In the genomic region with DNA sequence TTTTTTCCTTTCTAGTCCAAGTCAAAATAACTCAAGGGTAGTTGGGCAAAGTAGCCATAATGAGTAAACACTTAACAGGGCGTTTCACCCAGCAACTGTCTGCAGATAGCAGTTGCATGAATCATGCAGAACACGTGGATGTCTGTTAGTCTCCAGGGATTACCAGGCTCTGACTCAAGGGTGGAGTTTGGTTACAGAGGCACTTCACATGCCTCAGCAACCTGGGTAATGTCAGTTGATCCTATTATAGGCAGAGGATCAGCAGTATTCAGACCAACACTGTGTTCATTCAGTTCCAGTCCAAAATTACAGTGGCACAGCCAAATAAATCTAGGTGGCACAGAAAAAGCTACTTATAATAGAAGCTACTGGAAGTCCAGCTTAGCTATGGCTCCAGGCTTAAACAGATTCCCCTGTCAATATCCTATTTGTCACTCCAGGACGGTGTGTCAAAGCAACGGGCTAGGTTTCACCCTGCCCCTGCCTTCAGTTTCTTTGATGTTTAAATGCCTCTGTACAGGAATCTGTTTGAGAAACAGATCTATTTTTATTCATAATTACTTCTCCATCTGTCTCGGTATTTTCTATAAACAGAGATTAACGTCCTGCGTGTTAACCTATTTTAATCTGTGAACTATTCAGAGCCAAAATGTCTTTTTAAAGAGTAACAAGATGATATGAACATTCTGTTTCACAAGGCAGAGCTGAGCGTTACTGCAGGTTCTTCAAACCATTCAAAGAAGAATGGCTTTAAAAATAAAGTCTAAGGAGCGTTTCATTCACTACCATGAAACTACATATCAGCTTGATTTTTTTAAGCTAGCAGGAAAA, we compare ENCODE assay signal across 8 cellular contexts.
A peak's percentile ranks its signal among the peaks of the same experiment; 100 is the strongest.
DNase-seq lines count a peak whose midpoint lies in the region; ATAC-seq, FAIRE-seq and TF ChIP-seq lines count a peak whose summit lies in the region.

No MANE protein-coding gene starts in this region.

- TF ChIP-seq CTCF in AG04449 (IDR thresholded peaks at IDR 0.05; ENCODE audit: insufficient read depth, low read length, missing control alignments) = no peak
- no peak for TF ChIP-seq CTCF in astrocyte (IDR thresholded peaks at IDR 0.05; ENCODE audit: insufficient read depth, low read depth, low read length)
- TF ChIP-seq CTCF in natural killer cell (IDR thresholded peaks at IDR 0.05) = no peak

- no peaks in the 10 kb centered on the region for H3K27me3 ChIP-seq in astrocyte (ENCODE audit: insufficient read depth, low read length)

- H3K4me3 Mint-ChIP-seq in astrocyte (ENCODE audit: unreplicated experiment) = peak overlapping the region; percentile 41
- peak overlapping the region in 1 of 2 donors; percentile 41 for H3K4me3 Mint-ChIP-seq in stimulated activated naive B cell treated with anti-CD40 and anti-IgM and Interleukin-4, amounts not matched to agents 10 μg/mL and 1 μg/mL and 100 μg/mL, for 72 hours
- no peak overlapping the region for H3K4me3 Mint-ChIP-seq in natural killer cell

- POLR2A ChIA-PET in AG04449 (lab: Yijun Ruan, JAX) = interaction anchor here (1.5 to 1.6 kb wide), 3 partner anchors 41 to 878 kb away, joined by 3 to 7 read pairs (median 6); a partner anchor contains a TSS

- intact Hi-C loops in natural killer cell (cut with micrococcal nuclease) = no loop called here

- no peak overlapping the region for H3K4me3 ChIP-seq in AG04449 (ENCODE audit: low read depth, low read length)
- peak overlapping the region; percentile 24 for H3K4me3 ChIP-seq in astrocyte (ENCODE audit: insufficient read depth, low read depth, low read length)

- H3K27me3 Mint-ChIP-seq in astrocyte (ENCODE audit: low read depth, unreplicated experiment) = no peaks in the 10 kb centered on the region
- peaks cover 0 to 6% of the 10 kb centered on the region in 2 donors for H3K27me3 Mint-ChIP-seq in stimulated activated naive B cell treated with anti-CD40 and anti-IgM and Interleukin-4, amounts not matched to agents 10 μg/mL and 1 μg/mL and 100 μg/mL, for 72 hours
- peaks cover 10 to 32% of the 10 kb centered on the region in 2 donors for H3K27me3 Mint-ChIP-seq in natural killer cell (ENCODE audit: low read depth in 2 of 2)

- peak overlapping the region; percentile 100 for H3K27ac Mint-ChIP-seq in astrocyte (ENCODE audit: unreplicated experiment)
- H3K27ac Mint-ChIP-seq in stimulated activated naive B cell treated with anti-CD40 and anti-IgM and Interleukin-4, amounts not matched to agents 10 μg/mL and 1 μg/mL and 100 μg/mL, for 72 hours = peak overlapping the region; percentile 63
- no peak overlapping the region for H3K27ac Mint-ChIP-seq in natural killer cell

- H4K20me1 ChIP-seq in astrocyte (ENCODE audit: insufficient read depth, low read length) = no peaks in the 10 kb centered on the region

- ATAC-seq in GM18508 (IDR thresholded peaks at IDR 0.05; ENCODE audit: insufficient read depth, unreplicated experiment) (peak; percentile 73), HG03097 (IDR thresholded peaks at IDR 0.05; ENCODE audit: low FRiP score, unreplicated experiment) (peak; percentile 87), natural killer cell (no peak)
- ATAC-seq in stimulated activated naive B cell treated with anti-CD40 and anti-IgM and Interleukin-4, amounts not matched to agents 10 μg/mL and 1 μg/mL and 100 μg/mL, for 72 hours (replicated peaks) = peak; percentile 100

- H3K4me1 Mint-ChIP-seq in astrocyte (ENCODE audit: low read depth, unreplicated experiment) (peaks cover 35% of the 10 kb centered on the region), natural killer cell (no peaks in the 10 kb centered on the region)
- H3K4me1 Mint-ChIP-seq in stimulated activated naive B cell treated with anti-CD40 and anti-IgM and Interleukin-4, amounts not matched to agents 10 μg/mL and 1 μg/mL and 100 μg/mL, for 72 hours = peaks cover 9 to 27% of the 10 kb centered on the region in 2 donors

- DNase-seq in AG04449 (ENCODE audit: low read depth, low spot score) (peak; percentile 96), NCI-H2196 treated with DMSO at 0.1 percent for 48 hours (lab: John Stamatoyannopoulos, UW; ENCODE audit: unreplicated experiment) (peak; percentile 68), astrocyte (ENCODE audit: low read depth) (peak; percentile 100), iPS-NIHi11 (ENCODE audit: low spot score) (peak; percentile 40), natural killer cell (no peak)
- peak; percentile 70 for DNase-seq in stimulated activated naive B cell treated with anti-CD40 and anti-IgM and Interleukin-4, amounts not matched to agents 10 μg/mL and 1 μg/mL and 100 μg/mL, for 72 hours

- CTCF ChIA-PET in AG04449 (lab: Yijun Ruan, JAX) = interaction anchor here (1.2 to 1.4 kb wide), 2 partner anchors 104 to 1470 kb away, joined by 3 to 4 read pairs; no protein-coding TSS in a partner anchor

- H3K4me1 ChIP-seq in astrocyte (ENCODE audit: insufficient read depth, low read length) = peaks cover 22% of the 10 kb centered on the region

- no peak overlapping the region for H2AFZ ChIP-seq in astrocyte (ENCODE audit: low read depth, low read length)

- H3K4me2 ChIP-seq in astrocyte (ENCODE audit: low read length) = peak overlapping the region; percentile 67

- H3K9ac ChIP-seq in astrocyte (ENCODE audit: low read length) = peak overlapping the region; percentile 85

- H3K36me3 Mint-ChIP-seq in astrocyte (ENCODE audit: low read depth, unreplicated experiment) (no peaks in the 10 kb centered on the region), natural killer cell (no peaks in the 10 kb centered on the region)
- H3K36me3 Mint-ChIP-seq in stimulated activated naive B cell treated with anti-CD40 and anti-IgM and Interleukin-4, amounts not matched to agents 10 μg/mL and 1 μg/mL and 100 μg/mL, for 72 hours = no peaks in the 10 kb centered on the region

- no peaks in the 10 kb centered on the region for H3K36me3 ChIP-seq in astrocyte (ENCODE audit: insufficient read depth, low read length)

- H3K9me3 ChIP-seq in astrocyte (ENCODE audit: insufficient read depth, low read depth, low read length) = no peaks in the 10 kb centered on the region

- no peaks in the 10 kb centered on the region for H3K79me2 ChIP-seq in astrocyte (ENCODE audit: insufficient read depth, low read length)

- H3K27ac ChIP-seq in astrocyte (ENCODE audit: low read depth, low read length) = peak overlapping the region; percentile 99

- FAIRE-seq in astrocyte (lab: Jason Lieb, UNC) = peak; percentile 100

- H3K9me3 Mint-ChIP-seq in astrocyte (ENCODE audit: unreplicated experiment) = no peaks in the 10 kb centered on the region
- H3K9me3 Mint-ChIP-seq in stimulated activated naive B cell treated with anti-CD40 and anti-IgM and Interleukin-4, amounts not matched to agents 10 μg/mL and 1 μg/mL and 100 μg/mL, for 72 hours = no peaks in the 10 kb centered on the region
- H3K9me3 Mint-ChIP-seq in natural killer cell = no peaks in the 10 kb centered on the region

Comparison
In these comparisons a context has a peak if more than half of its experiments do, and no peak if none do; other contexts are left out.
1. ATAC-seq: peak in GM18508 (single experiment), HG03097 (single experiment) and stimulated activated naive B cell treated with anti-CD40 and anti-IgM and Interleukin-4, amounts not matched to agents 10 μg/mL and 1 μg/mL and 100 μg/mL, for 72 hours (2 of 2); none in natural killer cell (0 of 3).
2. H3K27ac Mint-ChIP-seq: peak in astrocyte (single experiment) and stimulated activated naive B cell treated with anti-CD40 and anti-IgM and Interleukin-4, amounts not matched to agents 10 μg/mL and 1 μg/mL and 100 μg/mL, for 72 hours (single experiment); none in natural killer cell (0 of 2).